In genomic region chr16:8885674-8886592, GRCh38 we compare ENCODE assay signal across 1 cellular context.
TF ChIP-seq lines count a peak whose summit lies in the region.

No MANE protein-coding gene starts in this region.

TF ChIP-seq in HepG2, 621 proteins besides CTCF, POLR2A, EP300 and RAD21 (continued from another document and continues in another):
- TF ChIP-seq, protein P1, sequence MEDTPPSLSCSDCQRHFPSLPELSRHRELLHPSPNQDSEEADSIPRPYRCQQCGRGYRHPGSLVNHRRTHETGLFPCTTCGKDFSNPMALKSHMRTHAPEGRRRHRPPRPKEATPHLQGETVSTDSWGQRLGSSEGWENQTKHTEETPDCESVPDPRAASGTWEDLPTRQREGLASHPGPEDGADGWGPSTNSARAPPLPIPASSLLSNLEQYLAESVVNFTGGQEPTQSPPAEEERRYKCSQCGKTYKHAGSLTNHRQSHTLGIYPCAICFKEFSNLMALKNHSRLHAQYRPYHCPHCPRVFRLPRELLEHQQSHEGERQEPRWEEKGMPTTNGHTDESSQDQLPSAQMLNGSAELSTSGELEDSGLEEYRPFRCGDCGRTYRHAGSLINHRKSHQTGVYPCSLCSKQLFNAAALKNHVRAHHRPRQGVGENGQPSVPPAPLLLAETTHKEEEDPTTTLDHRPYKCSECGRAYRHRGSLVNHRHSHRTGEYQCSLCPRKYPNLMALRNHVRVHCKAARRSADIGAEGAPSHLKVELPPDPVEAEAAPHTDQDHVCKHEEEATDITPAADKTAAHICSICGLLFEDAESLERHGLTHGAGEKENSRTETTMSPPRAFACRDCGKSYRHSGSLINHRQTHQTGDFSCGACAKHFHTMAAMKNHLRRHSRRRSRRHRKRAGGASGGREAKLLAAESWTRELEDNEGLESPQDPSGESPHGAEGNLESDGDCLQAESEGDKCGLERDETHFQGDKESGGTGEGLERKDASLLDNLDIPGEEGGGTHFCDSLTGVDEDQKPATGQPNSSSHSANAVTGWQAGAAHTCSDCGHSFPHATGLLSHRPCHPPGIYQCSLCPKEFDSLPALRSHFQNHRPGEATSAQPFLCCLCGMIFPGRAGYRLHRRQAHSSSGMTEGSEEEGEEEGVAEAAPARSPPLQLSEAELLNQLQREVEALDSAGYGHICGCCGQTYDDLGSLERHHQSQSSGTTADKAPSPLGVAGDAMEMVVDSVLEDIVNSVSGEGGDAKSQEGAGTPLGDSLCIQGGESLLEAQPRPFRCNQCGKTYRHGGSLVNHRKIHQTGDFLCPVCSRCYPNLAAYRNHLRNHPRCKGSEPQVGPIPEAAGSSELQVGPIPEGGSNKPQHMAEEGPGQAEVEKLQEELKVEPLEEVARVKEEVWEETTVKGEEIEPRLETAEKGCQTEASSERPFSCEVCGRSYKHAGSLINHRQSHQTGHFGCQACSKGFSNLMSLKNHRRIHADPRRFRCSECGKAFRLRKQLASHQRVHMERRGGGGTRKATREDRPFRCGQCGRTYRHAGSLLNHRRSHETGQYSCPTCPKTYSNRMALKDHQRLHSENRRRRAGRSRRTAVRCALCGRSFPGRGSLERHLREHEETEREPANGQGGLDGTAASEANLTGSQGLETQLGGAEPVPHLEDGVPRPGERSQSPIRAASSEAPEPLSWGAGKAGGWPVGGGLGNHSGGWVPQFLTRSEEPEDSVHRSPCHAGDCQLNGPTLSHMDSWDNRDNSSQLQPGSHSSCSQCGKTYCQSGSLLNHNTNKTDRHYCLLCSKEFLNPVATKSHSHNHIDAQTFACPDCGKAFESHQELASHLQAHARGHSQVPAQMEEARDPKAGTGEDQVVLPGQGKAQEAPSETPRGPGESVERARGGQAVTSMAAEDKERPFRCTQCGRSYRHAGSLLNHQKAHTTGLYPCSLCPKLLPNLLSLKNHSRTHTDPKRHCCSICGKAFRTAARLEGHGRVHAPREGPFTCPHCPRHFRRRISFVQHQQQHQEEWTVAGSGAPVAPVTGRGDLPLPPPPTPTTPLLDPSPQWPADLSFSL (CRISPR knock-in tag; IDR thresholded peaks at IDR 0.05): no peak
- TF ChIP-seq DNMT1 (CRISPR knock-in tag; IDR thresholded peaks at IDR 0.05) (no peak), KLF11 (CRISPR knock-in tag; IDR thresholded peaks at IDR 0.05) (0 out of 2 replicates have a peak, but pooled peaks have one; percentile 35), REL (CRISPR knock-in tag; conservative IDR thresholded peaks at IDR 0.05) (no peak), ZNF180 (CRISPR knock-in tag; IDR thresholded peaks at IDR 0.05; ENCODE audit: borderline replicate concordance, low read depth) (no peak; the same call in 1 of the 2 replicates), SRSF4 (IDR thresholded peaks at IDR 0.05; ENCODE audit: low read depth, low read length, poor library complexity, severe bottlenecking) (no peak), ZNF256 (CRISPR knock-in tag; conservative IDR thresholded peaks at IDR 0.05) (no peak), TRIM24 (CRISPR knock-in tag; IDR thresholded peaks at IDR 0.05) (no peak), YEATS4 (CRISPR knock-in tag; IDR thresholded peaks at IDR 0.05; ENCODE audit: borderline replicate concordance) (no peak), ZNF318 (CRISPR knock-in tag; IDR thresholded peaks at IDR 0.05) (no peak), ZNF543 (CRISPR knock-in tag; IDR thresholded peaks at IDR 0.05) (no peak), PCBP1 (IDR thresholded peaks at IDR 0.05; ENCODE audit: borderline replicate concordance, low read depth, low read length) (no peak), MED1 (CRISPR knock-in tag; IDR thresholded peaks at IDR 0.05) (peak; percentile 24; the same call in 1 of the 2 replicates), ISX (CRISPR knock-in tag; conservative IDR thresholded peaks at IDR 0.05) (no peak), TFAP4 (IDR thresholded peaks at IDR 0.05; ENCODE audit: borderline replicate concordance, low read depth) (0 out of 2 replicates have a peak, but pooled peaks have one; percentile 36), ZNF230 (CRISPR knock-in tag; IDR thresholded peaks at IDR 0.05) (no peak), ZNF562 (CRISPR knock-in tag; IDR thresholded peaks at IDR 0.05; ENCODE audit: borderline replicate concordance) (no peak), THAP8 (CRISPR knock-in tag; IDR thresholded peaks at IDR 0.05; ENCODE audit: borderline replicate concordance) (no peak), DR1 (CRISPR knock-in tag; IDR thresholded peaks at IDR 0.05) (no peak), SSRP1 (CRISPR knock-in tag; IDR thresholded peaks at IDR 0.05) (no peak; the same call in 1 of the 2 replicates), ZBTB4 (CRISPR knock-in tag; IDR thresholded peaks at IDR 0.05; ENCODE audit: borderline replicate concordance) (no peak), TBL1XR1 (IDR thresholded peaks at IDR 0.05; ENCODE audit: borderline replicate concordance, low read length, partially characterized antibody) (no peak), IRF9 (CRISPR knock-in tag; IDR thresholded peaks at IDR 0.05; ENCODE audit: borderline replicate concordance) (no peak; the same call in 1 of the 2 replicates), SETDB1 (CRISPR knock-in tag; IDR thresholded peaks at IDR 0.05; ENCODE audit: borderline replicate concordance) (no peak), ZNF563 (CRISPR knock-in tag; IDR thresholded peaks at IDR 0.05) (peak; percentile 81; the same call in 1 of the 2 replicates), ISL2 (CRISPR knock-in tag; IDR thresholded peaks at IDR 0.05) (peak; percentile 28; the same call in 1 of the 2 replicates), SOX6 (IDR thresholded peaks at IDR 0.05) (no peak), SOX6 (CRISPR knock-in tag; IDR thresholded peaks at IDR 0.05) (peak; percentile 34; the same call in 1 of the 2 replicates), ATF3 (CRISPR knock-in tag; IDR thresholded peaks at IDR 0.05) (no peak)
- TF ChIP-seq, protein P2, sequence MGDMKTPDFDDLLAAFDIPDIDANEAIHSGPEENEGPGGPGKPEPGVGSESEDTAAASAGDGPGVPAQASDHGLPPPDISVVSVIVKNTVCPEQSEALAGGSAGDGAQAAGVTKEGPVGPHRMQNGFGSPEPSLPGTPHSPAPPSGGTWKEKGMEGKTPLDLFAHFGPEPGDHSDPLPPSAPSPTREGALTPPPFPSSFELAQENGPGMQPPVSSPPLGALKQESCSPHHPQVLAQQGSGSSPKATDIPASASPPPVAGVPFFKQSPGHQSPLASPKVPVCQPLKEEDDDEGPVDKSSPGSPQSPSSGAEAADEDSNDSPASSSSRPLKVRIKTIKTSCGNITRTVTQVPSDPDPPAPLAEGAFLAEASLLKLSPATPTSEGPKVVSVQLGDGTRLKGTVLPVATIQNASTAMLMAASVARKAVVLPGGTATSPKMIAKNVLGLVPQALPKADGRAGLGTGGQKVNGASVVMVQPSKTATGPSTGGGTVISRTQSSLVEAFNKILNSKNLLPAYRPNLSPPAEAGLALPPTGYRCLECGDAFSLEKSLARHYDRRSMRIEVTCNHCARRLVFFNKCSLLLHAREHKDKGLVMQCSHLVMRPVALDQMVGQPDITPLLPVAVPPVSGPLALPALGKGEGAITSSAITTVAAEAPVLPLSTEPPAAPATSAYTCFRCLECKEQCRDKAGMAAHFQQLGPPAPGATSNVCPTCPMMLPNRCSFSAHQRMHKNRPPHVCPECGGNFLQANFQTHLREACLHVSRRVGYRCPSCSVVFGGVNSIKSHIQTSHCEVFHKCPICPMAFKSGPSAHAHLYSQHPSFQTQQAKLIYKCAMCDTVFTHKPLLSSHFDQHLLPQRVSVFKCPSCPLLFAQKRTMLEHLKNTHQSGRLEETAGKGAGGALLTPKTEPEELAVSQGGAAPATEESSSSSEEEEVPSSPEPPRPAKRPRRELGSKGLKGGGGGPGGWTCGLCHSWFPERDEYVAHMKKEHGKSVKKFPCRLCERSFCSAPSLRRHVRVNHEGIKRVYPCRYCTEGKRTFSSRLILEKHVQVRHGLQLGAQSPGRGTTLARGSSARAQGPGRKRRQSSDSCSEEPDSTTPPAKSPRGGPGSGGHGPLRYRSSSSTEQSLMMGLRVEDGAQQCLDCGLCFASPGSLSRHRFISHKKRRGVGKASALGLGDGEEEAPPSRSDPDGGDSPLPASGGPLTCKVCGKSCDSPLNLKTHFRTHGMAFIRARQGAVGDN (CRISPR knock-in tag; IDR thresholded peaks at IDR 0.05): peak; percentile 87
